Comparison of ENCODE assay signal across 1 cellular context in genomic region chr19:6677924-6678689, GRCh38.
A peak's percentile ranks its signal among the peaks of the same experiment; 100 is the strongest.
TF ChIP-seq lines count a peak whose summit lies in the region.

No MANE protein-coding gene starts in this region.

TF ChIP-seq in HepG2, 621 proteins besides CTCF, POLR2A, EP300 and RAD21:
- TF ChIP-seq FOXA3 (CRISPR knock-in tag; IDR thresholded peaks at IDR 0.05): no peak
- TF ChIP-seq MNT (IDR thresholded peaks at IDR 0.05): no peak
- TF ChIP-seq MIER3 (CRISPR knock-in tag; IDR thresholded peaks at IDR 0.05; ENCODE audit: borderline replicate concordance): no peak
- peak; percentile 90 for TF ChIP-seq RBFOX2 (IDR thresholded peaks at IDR 0.05; ENCODE audit: low read depth, low read length)
- TF ChIP-seq RBM39 (IDR thresholded peaks at IDR 0.05; ENCODE audit: low read depth, low read length, poor library complexity, severe bottlenecking): peak; percentile 0
- TF ChIP-seq ARNT (IDR thresholded peaks at IDR 0.05): no peak
- TF ChIP-seq ZKSCAN5 (CRISPR knock-in tag; IDR thresholded peaks at IDR 0.05): no peak
- no peak for TF ChIP-seq ZMAT3 (CRISPR knock-in tag; conservative IDR thresholded peaks at IDR 0.05)
- TF ChIP-seq ZBTB38 (CRISPR knock-in tag; IDR thresholded peaks at IDR 0.05): 0 out of 2 replicates have a peak, but pooled peaks have one; percentile 15
- no peak for TF ChIP-seq ONECUT2 (CRISPR knock-in tag; IDR thresholded peaks at IDR 0.05)
- TF ChIP-seq AGO2 (optimal IDR thresholded peaks at IDR 0.05; ENCODE audit: low read depth, low read length): peak; percentile 98
- TF ChIP-seq HNF1A (IDR thresholded peaks at IDR 0.05; ENCODE audit: low read depth): no peak
- TF ChIP-seq HNF1A (CRISPR knock-in tag; IDR thresholded peaks at IDR 0.05; ENCODE audit: borderline replicate concordance): no peak
- TF ChIP-seq, protein P1, sequence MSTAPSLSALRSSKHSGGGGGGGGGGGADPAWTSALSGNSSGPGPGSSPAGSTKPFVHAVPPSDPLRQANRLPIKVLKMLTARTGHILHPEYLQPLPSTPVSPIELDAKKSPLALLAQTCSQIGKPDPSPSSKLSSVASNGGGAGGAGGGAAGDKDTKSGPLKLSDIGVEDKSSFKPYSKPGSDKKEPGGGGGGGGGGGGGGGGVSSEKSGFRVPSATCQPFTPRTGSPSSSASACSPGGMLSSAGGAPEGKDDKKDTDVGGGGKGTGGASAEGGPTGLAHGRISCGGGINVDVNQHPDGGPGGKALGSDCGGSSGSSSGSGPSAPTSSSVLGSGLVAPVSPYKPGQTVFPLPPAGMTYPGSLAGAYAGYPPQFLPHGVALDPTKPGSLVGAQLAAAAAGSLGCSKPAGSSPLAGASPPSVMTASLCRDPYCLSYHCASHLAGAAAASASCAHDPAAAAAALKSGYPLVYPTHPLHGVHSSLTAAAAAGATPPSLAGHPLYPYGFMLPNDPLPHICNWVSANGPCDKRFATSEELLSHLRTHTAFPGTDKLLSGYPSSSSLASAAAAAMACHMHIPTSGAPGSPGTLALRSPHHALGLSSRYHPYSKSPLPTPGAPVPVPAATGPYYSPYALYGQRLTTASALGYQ (CRISPR knock-in tag; IDR thresholded peaks at IDR 0.05): no peak
- TF ChIP-seq, protein P2, sequence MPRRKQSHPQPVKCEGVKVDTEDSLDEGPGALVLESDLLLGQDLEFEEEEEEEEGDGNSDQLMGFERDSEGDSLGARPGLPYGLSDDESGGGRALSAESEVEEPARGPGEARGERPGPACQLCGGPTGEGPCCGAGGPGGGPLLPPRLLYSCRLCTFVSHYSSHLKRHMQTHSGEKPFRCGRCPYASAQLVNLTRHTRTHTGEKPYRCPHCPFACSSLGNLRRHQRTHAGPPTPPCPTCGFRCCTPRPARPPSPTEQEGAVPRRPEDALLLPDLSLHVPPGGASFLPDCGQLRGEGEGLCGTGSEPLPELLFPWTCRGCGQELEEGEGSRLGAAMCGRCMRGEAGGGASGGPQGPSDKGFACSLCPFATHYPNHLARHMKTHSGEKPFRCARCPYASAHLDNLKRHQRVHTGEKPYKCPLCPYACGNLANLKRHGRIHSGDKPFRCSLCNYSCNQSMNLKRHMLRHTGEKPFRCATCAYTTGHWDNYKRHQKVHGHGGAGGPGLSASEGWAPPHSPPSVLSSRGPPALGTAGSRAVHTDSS (CRISPR knock-in tag; conservative IDR thresholded peaks at IDR 0.05): no peak
- no peak for TF ChIP-seq SOX6 (IDR thresholded peaks at IDR 0.05)
- 0 out of 2 replicates have a peak, but pooled peaks have one; percentile 20 for TF ChIP-seq SOX6 (CRISPR knock-in tag; IDR thresholded peaks at IDR 0.05)
- TF ChIP-seq BCLAF1 (IDR thresholded peaks at IDR 0.05): no peak
- peak; percentile 22; the same call in 1 of the 2 replicates for TF ChIP-seq SALL1 (CRISPR knock-in tag; IDR thresholded peaks at IDR 0.05)
- TF ChIP-seq KLF16 (CRISPR knock-in tag; IDR thresholded peaks at IDR 0.05): no peak
- TF ChIP-seq CCDC6 (CRISPR knock-in tag; IDR thresholded peaks at IDR 0.05): 0 out of 2 replicates have a peak, but pooled peaks have one; percentile 11
- no peak for TF ChIP-seq HMGA1 (CRISPR knock-in tag; conservative IDR thresholded peaks at IDR 0.05)
- TF ChIP-seq HNRNPUL1 (IDR thresholded peaks at IDR 0.05; ENCODE audit: low read depth, low read length): no peak
- peak; percentile 14; the same call in 1 of the 2 replicates for TF ChIP-seq POLR2G (IDR thresholded peaks at IDR 0.05; ENCODE audit: low read depth, low read length)
- no peak for TF ChIP-seq ARID2 (CRISPR knock-in tag; IDR thresholded peaks at IDR 0.05; ENCODE audit: borderline replicate concordance)
- TF ChIP-seq SATB2 (CRISPR knock-in tag; IDR thresholded peaks at IDR 0.05): no peak
- TF ChIP-seq KAT7 (CRISPR knock-in tag; IDR thresholded peaks at IDR 0.05; ENCODE audit: borderline replicate concordance): no peak
- no peak for TF ChIP-seq TAF1 (CRISPR knock-in tag; IDR thresholded peaks at IDR 0.05)
- no peak for TF ChIP-seq IRF9 (CRISPR knock-in tag; IDR thresholded peaks at IDR 0.05; ENCODE audit: borderline replicate concordance)
- 0 out of 2 replicates have a peak, but pooled peaks have one; percentile 18 for TF ChIP-seq ZFP91 (CRISPR knock-in tag; IDR thresholded peaks at IDR 0.05; ENCODE audit: borderline replicate concordance)
- TF ChIP-seq PAF1 (CRISPR knock-in tag; IDR thresholded peaks at IDR 0.05): peak; percentile 26; the same call in 1 of the 2 replicates
- TF ChIP-seq HOXA3 (CRISPR knock-in tag; IDR thresholded peaks at IDR 0.05): 0 out of 2 replicates have a peak, but pooled peaks have one; percentile 22
- TF ChIP-seq ZNF512 (CRISPR knock-in tag; IDR thresholded peaks at IDR 0.05): no peak
- TF ChIP-seq, protein P3, sequence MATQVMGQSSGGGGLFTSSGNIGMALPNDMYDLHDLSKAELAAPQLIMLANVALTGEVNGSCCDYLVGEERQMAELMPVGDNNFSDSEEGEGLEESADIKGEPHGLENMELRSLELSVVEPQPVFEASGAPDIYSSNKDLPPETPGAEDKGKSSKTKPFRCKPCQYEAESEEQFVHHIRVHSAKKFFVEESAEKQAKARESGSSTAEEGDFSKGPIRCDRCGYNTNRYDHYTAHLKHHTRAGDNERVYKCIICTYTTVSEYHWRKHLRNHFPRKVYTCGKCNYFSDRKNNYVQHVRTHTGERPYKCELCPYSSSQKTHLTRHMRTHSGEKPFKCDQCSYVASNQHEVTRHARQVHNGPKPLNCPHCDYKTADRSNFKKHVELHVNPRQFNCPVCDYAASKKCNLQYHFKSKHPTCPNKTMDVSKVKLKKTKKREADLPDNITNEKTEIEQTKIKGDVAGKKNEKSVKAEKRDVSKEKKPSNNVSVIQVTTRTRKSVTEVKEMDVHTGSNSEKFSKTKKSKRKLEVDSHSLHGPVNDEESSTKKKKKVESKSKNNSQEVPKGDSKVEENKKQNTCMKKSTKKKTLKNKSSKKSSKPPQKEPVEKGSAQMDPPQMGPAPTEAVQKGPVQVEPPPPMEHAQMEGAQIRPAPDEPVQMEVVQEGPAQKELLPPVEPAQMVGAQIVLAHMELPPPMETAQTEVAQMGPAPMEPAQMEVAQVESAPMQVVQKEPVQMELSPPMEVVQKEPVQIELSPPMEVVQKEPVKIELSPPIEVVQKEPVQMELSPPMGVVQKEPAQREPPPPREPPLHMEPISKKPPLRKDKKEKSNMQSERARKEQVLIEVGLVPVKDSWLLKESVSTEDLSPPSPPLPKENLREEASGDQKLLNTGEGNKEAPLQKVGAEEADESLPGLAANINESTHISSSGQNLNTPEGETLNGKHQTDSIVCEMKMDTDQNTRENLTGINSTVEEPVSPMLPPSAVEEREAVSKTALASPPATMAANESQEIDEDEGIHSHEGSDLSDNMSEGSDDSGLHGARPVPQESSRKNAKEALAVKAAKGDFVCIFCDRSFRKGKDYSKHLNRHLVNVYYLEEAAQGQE (IDR thresholded peaks at IDR 0.05; ENCODE audit: borderline replicate concordance in 1 of 2, low read depth in 1 of 2, low read length in 2 of 2): no peak
- peak; percentile 55 for TF ChIP-seq TARDBP (CRISPR knock-in tag; IDR thresholded peaks at IDR 0.05)
- TF ChIP-seq GTF2F1 (IDR thresholded peaks at IDR 0.05; ENCODE audit: low read length): no peak
- TF ChIP-seq ZNF615 (CRISPR knock-in tag; IDR thresholded peaks at IDR 0.05; ENCODE audit: borderline replicate concordance): no peak
- TF ChIP-seq ZNF335 (CRISPR knock-in tag; IDR thresholded peaks at IDR 0.05): no peak
- no peak for TF ChIP-seq ZNF709 (CRISPR knock-in tag; IDR thresholded peaks at IDR 0.05)
TF ChIP-seq in HepG2: peak in this region for 12.
